Comparison of ENCODE assay signal across 7 cellular contexts in the genomic region with DNA sequence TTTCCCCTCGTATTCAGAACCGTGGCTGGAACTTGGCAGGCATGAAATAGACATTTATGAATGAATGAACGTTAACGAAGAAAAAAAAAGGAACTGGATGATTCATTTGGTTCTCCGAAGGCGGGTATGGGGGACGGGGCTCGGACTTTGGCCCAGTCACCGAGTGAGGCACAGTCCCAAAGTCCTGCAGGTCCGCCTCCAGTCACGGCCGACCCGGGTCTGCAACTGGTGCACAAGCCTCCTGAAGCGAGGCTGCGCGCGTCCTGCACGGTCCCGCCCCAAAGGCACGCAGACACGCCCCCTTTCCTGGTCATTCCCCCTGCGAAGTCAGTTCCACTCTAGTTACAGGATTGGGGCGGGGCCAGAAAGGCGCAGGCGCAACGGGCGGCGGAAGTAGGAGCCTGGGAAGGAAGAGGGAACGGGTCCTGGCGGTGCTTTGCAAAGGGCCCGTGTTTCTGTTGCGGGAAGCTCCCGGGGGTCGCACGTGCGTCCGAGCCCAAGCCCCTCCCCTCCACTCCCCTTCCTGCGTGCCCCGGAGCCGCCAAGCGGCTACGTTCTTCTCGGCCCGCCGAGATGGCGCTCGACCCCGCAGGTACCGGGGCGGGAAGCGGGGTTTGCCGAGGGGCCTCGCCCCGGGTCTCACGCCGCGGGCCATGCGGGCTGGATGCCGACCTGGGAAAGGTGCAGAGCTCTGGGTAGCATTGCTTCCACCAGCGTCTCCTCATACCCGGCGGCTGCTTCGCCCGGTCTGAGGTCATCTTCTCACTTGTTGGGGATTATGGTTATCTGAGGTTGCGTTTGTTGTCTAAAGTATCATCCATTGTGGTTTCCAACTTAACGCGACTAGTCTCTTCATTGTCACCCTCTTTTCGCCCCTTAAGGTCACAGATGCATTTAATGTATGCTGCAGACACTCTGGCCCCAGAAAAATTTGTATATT. TPM values are rescaled to one million over a fixed set of nuclear protein-coding genes. Genes with fewer than 3 reads are reported as not detected.
A peak's percentile ranks its signal among the peaks of the same experiment; 100 is the strongest.
DNase-seq lines count a peak whose midpoint lies in the region; ATAC-seq and TF ChIP-seq lines count a peak whose summit lies in the region.

A gene with protein sequence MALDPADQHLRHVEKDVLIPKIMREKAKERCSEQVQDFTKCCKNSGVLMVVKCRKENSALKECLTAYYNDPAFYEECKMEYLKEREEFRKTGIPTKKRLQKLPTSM (plus strand): TSS at position 399 of the 940 bp plus-strand sequence. CDS start 175 bp downstream, at position 574.

- H3K27me3 ChIP-seq in hepatocyte, result no peaks in the 10 kb centered on the region

- H3K36me3 ChIP-seq in hepatocyte (replicated peaks; ENCODE audit: insufficient read depth, low read depth), result no peaks in the 10 kb centered on the region

- peak within 1 kb of the TSS; percentile 74 for H2AFZ ChIP-seq in hepatocyte

- no peak for TF ChIP-seq CTCF in hepatocyte (IDR thresholded peaks at IDR 0.05; ENCODE audit: poor library complexity)

- peaks cover 46% of the 10 kb centered on the region for H3K79me2 ChIP-seq in hepatocyte

- no peaks in the 10 kb centered on the region for H3K9me3 ChIP-seq in hepatocyte (ENCODE audit: low read depth)

- 1% methylated on average over 58 of the region's 68 CpGs for whole genome bisulfite sequencing in hepatocyte (ENCODE audit: low lambda C conversion rate, missing lambda C conversion rate)

- H4K20me1 ChIP-seq in hepatocyte (ENCODE audit: insufficient read depth, poor library complexity, severe bottlenecking), result no peaks in the 10 kb centered on the region

- peak within 1 kb of the TSS; percentile 85 for H3K27ac ChIP-seq in hepatocyte

- H3K4me1 ChIP-seq in hepatocyte (ENCODE audit: insufficient read depth), result peaks cover 11% of the 10 kb centered on the region

- H3K9me2 ChIP-seq in hepatocyte (replicated peaks; ENCODE audit: insufficient read depth), result no peaks in the 10 kb centered on the region

- DNase-seq in NCI-H2081 (lab: John Stamatoyannopoulos, UW) (peak; percentile 97 to 98), T1000 (lab: John Stamatoyannopoulos, UW) (peak; percentile 96), astrocyte of the hippocampus (ENCODE audit: low read depth, low spot score) (peak; percentile 99), hepatocyte (ENCODE audit: low spot score) (peak; percentile 99), retina (peak; percentile 94)

- peak within 1 kb of the TSS; percentile 89 for H3K4me2 ChIP-seq in hepatocyte

- peak; percentile 92 for ATAC-seq in GM18508 (IDR thresholded peaks at IDR 0.05; ENCODE audit: insufficient read depth, unreplicated experiment)
- peak; percentile 99 for ATAC-seq in HG03025 (IDR thresholded peaks at IDR 0.05; ENCODE audit: low FRiP score, unreplicated experiment)

- H3K4me3 ChIP-seq in hepatocyte, result peak within 1 kb of the TSS; percentile 72

RNA-seq across cellular contexts. Expression of the gene that starts here (rescaled TPM):
- total RNA-seq in hepatocyte, result 22.6 and 26.0 TPM in 2 replicates
- polyA plus RNA-seq in hepatocyte, result 45.8 and 53.1 TPM in 2 replicates

Comparison
In these comparisons a context has a peak if more than half of its experiments do, and no peak if none do; other contexts are left out.
1. Peak in every context shown above with its lines: DNase-seq, ATAC-seq, H3K4me3 ChIP-seq and H3K27ac ChIP-seq.